Comparison of ENCODE assay signal across 22 cellular contexts in genomic region chr6:111771629-111772028, GRCh38.
DNase-seq lines count a peak whose midpoint lies in the region; ATAC-seq and TF ChIP-seq lines count a peak whose summit lies in the region.
"Had no signal": no experiment of that assay in that cellular context is flagged by ENCODE, and none has a peak within 500 bp of the region (broad histone marks: within the 10 kb centered on the region; RNA-seq: fewer than 3 reads in every experiment).

No MANE protein-coding gene starts in this region.

- H3K36me3 ChIP-seq in Karpas-422 (ENCODE audit: insufficient read depth, low read length) (peaks cover 14% of the 10 kb centered on the region; the same call in 1 of the 2 replicates), neural progenitor cell (no peaks in the 10 kb centered on the region), PC-9 (ENCODE audit: low read depth) (no peaks in the 10 kb centered on the region)
- H3K36me3 ChIP-seq: gastroesophageal sphincter, HAP-1, uterus had no signal

- intact Hi-C loops in PC-9 (cut with micrococcal nuclease; ENCODE audit: unreplicated experiment): no loop called here

- no peaks in the 10 kb centered on the region for H3K9me2 ChIP-seq in Karpas-422 (replicated peaks; ENCODE audit: insufficient read depth, low read length)
- H3K9me2 ChIP-seq in PC-9 (ENCODE audit: insufficient read depth): no peaks in the 10 kb centered on the region

- H3K9ac ChIP-seq in Karpas-422 (ENCODE audit: low read length) (no peak overlapping the region), neural progenitor cell (no peak overlapping the region)
- H3K9ac ChIP-seq: KMS-11 had no signal

- peaks cover 93% of the 10 kb centered on the region for H3K4me1 Mint-ChIP-seq in activated T-cell treated with anti-CD3 and anti-CD28 coated beads, Interleukin-2, amount 50 U/mL, for 72 hours (ENCODE audit: low read depth)
- peaks cover 77 to 87% of the 10 kb centered on the region in 2 donors for H3K4me1 Mint-ChIP-seq in effector memory CD8-positive, alpha-beta T cell (ENCODE audit: low read depth in 2 of 2)
- H3K4me1 Mint-ChIP-seq in neural progenitor cell: peaks cover 35% of the 10 kb centered on the region

- no peak overlapping the region for H3K4me3 ChIP-seq in Karpas-422 (ENCODE audit: low read length)
- H3K4me3 ChIP-seq in neural progenitor cell: no peak overlapping the region
- H3K4me3 ChIP-seq in PC-9: no peak overlapping the region
- H3K4me3 ChIP-seq: gastroesophageal sphincter, HAP-1, psoas muscle, uterus had no signal

- POLR2A ChIA-PET in PC-9 (lab: Charles Lee; ENCODE audit: unreplicated experiment): no interaction called here

- peaks cover 89% of the 10 kb centered on the region for H3K4me1 ChIP-seq in Karpas-422 (ENCODE audit: low read length)
- peaks cover 14% of the 10 kb centered on the region for H3K4me1 ChIP-seq in neural progenitor cell
- peaks cover 11% of the 10 kb centered on the region for H3K4me1 ChIP-seq in PC-9 (replicated peaks; ENCODE audit: insufficient read depth)
- H3K4me1 ChIP-seq: HAP-1, psoas muscle had no signal

- H3K27me3 Mint-ChIP-seq in activated T-cell treated with anti-CD3 and anti-CD28 coated beads, Interleukin-2, amount 50 U/mL, for 72 hours (ENCODE audit: low read depth): no peaks in the 10 kb centered on the region
- no peaks in the 10 kb centered on the region for H3K27me3 Mint-ChIP-seq in effector memory CD8-positive, alpha-beta T cell
- no peaks in the 10 kb centered on the region for H3K27me3 Mint-ChIP-seq in neural progenitor cell (ENCODE audit: insufficient read depth, low read depth)
- H3K27me3 Mint-ChIP-seq: B cell; dendritic cell treated with granulocyte-macrophage colony-stimulating factor and Interleukin-4, amounts not matched to agents 40 ng/mL and 50 ng/mL, for 4 days had no signal

- H3K27ac ChIP-seq in Karpas-422 (ENCODE audit: low read length) (peak overlapping the region; percentile 59; the same call in 1 of the 2 replicates), neural progenitor cell (no peak overlapping the region), PC-9 (no peak overlapping the region)
- H3K27ac ChIP-seq: gastroesophageal sphincter, KMS-11, psoas muscle, uterus had no signal

- CTCF ChIA-PET in PC-9 (lab: Charles Lee): no interaction called here

- no peaks in the 10 kb centered on the region for H3K27me3 ChIP-seq in Karpas-422 (ENCODE audit: low read length)
- no peaks in the 10 kb centered on the region for H3K27me3 ChIP-seq in neural progenitor cell
- H3K27me3 ChIP-seq in PC-9 (ENCODE audit: insufficient read depth, low read depth): no peaks in the 10 kb centered on the region
- H3K27me3 ChIP-seq: gastroesophageal sphincter, uterus had no signal

- H4K20me1 ChIP-seq in Karpas-422 (ENCODE audit: insufficient read depth, low read depth, low read length): no peaks in the 10 kb centered on the region
- peaks cover 11% of the 10 kb centered on the region for H4K20me1 ChIP-seq in neural progenitor cell (ENCODE audit: low read depth)
- H4K20me1 ChIP-seq in PC-9 (ENCODE audit: insufficient read depth): no peaks in the 10 kb centered on the region

- H3K27ac Mint-ChIP-seq in activated T-cell treated with anti-CD3 and anti-CD28 coated beads, Interleukin-2, amount 50 U/mL, for 72 hours: peak overlapping the region; percentile 99
- H3K27ac Mint-ChIP-seq in effector memory CD8-positive, alpha-beta T cell: peak overlapping the region; percentile 99 to 100
- peak overlapping the region; percentile 7 for H3K27ac Mint-ChIP-seq in neural progenitor cell
- H3K27ac Mint-ChIP-seq: B cell; dendritic cell treated with granulocyte-macrophage colony-stimulating factor and Interleukin-4, amounts not matched to agents 40 ng/mL and 50 ng/mL, for 4 days had no signal

- H3K9me3 Mint-ChIP-seq in activated T-cell treated with anti-CD3 and anti-CD28 coated beads, Interleukin-2, amount 50 U/mL, for 72 hours: no peaks in the 10 kb centered on the region
- H3K9me3 Mint-ChIP-seq in effector memory CD8-positive, alpha-beta T cell: no peaks in the 10 kb centered on the region
- no peaks in the 10 kb centered on the region for H3K9me3 Mint-ChIP-seq in neural progenitor cell
- H3K9me3 Mint-ChIP-seq: dendritic cell treated with granulocyte-macrophage colony-stimulating factor and Interleukin-4, amounts not matched to agents 40 ng/mL and 50 ng/mL, for 4 days had no signal

- H3K36me3 Mint-ChIP-seq in activated T-cell treated with anti-CD3 and anti-CD28 coated beads, Interleukin-2, amount 50 U/mL, for 72 hours (ENCODE audit: insufficient read depth in 2 of 2): peaks cover 11 to 27% of the 10 kb centered on the region in 2 donors
- H3K36me3 Mint-ChIP-seq in effector memory CD8-positive, alpha-beta T cell (ENCODE audit: insufficient read depth): peaks cover 32% of the 10 kb centered on the region
- H3K36me3 Mint-ChIP-seq in neural progenitor cell: peaks cover 21% of the 10 kb centered on the region

- H3K4me2 ChIP-seq in Karpas-422 (ENCODE audit: low read depth, low read length, poor library complexity, severe bottlenecking) (no peak overlapping the region), neural progenitor cell (no peak overlapping the region), PC-9 (no peak overlapping the region)
- H3K4me2 ChIP-seq: KMS-11 had no signal

- DNase-seq in activated T-cell treated with anti-CD3 and anti-CD28 coated beads, Interleukin-2, amount 50 U/mL, for 72 hours: no peak
- no peak for DNase-seq in activated T-cell treated with anti-CD3 and anti-CD28 coated beads, Interleukin-2, amount 50 U/mL, for 1 hour
- DNase-seq in Karpas-422 (no peak), neural progenitor cell (ENCODE audit: low spot score) (no peak), PC-9 (no peak)
- DNase-seq in effector memory CD8-positive, alpha-beta T cell: no peak
- DNase-seq: activated gamma-delta T cell treated with Interleukin-2 at 50 U/mL for 16 hours; aorta; Caco-2; caudate nucleus; DMS79 treated with DMSO at 0.1 percent for 48 hours; NK-92 treated with Interleukin-12 subunit alpha and Interleukin-12 subunit beta, amount 100 ng/mL, for 24 hours; psoas muscle; stimulated activated CD8-positive, alpha-beta memory T cell treated with anti-CD3 and anti-CD28 coated beads, Interleukin-4, amount 100 ng/mL, for 48 hours; uterus had no signal

- no peak overlapping the region for H2AFZ ChIP-seq in Karpas-422 (ENCODE audit: low read length)
- no peak overlapping the region for H2AFZ ChIP-seq in neural progenitor cell (replicated peaks)
- no peak overlapping the region for H2AFZ ChIP-seq in PC-9

- no peak for TF ChIP-seq CTCF in neural progenitor cell (IDR thresholded peaks at IDR 0.05)
- TF ChIP-seq CTCF in PC-9 (conservative IDR thresholded peaks at IDR 0.05): no peak

- H3F3A ChIP-seq in neural progenitor cell (ENCODE audit: low read depth) (no peaks in the 10 kb centered on the region), PC-9 (ENCODE audit: insufficient read depth, low read depth) (peaks cover 6% of the 10 kb centered on the region; the same call in 1 of the 2 replicates)

- H3K9me3 ChIP-seq in Karpas-422 (ENCODE audit: low read length) (no peaks in the 10 kb centered on the region), neural progenitor cell (ENCODE audit: low read depth) (no peaks in the 10 kb centered on the region), PC-9 (ENCODE audit: insufficient read depth, low read depth) (no peaks in the 10 kb centered on the region)
- H3K9me3 ChIP-seq: Caco-2, gastroesophageal sphincter, HAP-1, psoas muscle, uterus had no signal

- H3K4me3 Mint-ChIP-seq in activated T-cell treated with anti-CD3 and anti-CD28 coated beads, Interleukin-2, amount 50 U/mL, for 72 hours: peak overlapping the region; percentile 1 to 64
- peak overlapping the region; percentile 28 to 59 for H3K4me3 Mint-ChIP-seq in effector memory CD8-positive, alpha-beta T cell
- H3K4me3 Mint-ChIP-seq in neural progenitor cell: no peak overlapping the region
- H3K4me3 Mint-ChIP-seq: B cell; dendritic cell treated with granulocyte-macrophage colony-stimulating factor and Interleukin-4, amounts not matched to agents 40 ng/mL and 50 ng/mL, for 4 days had no signal

- BruUV-seq in PC-9 (replicated peaks; lab: Mats Ljungman, UMichigan): no TSS peak

- ATAC-seq in activated T-cell treated with anti-CD3 and anti-CD28 coated beads, Interleukin-2, amount 50 U/mL, for 72 hours (replicated peaks in 1 of 2): no peak
- no peak for ATAC-seq in effector memory CD8-positive, alpha-beta T cell (replicated peaks)
- ATAC-seq in HG02798 (IDR thresholded peaks at IDR 0.05; ENCODE audit: poor library complexity, unreplicated experiment) (no peak), GM18502 (IDR thresholded peaks at IDR 0.05; ENCODE audit: poor library complexity, unreplicated experiment) (no peak)
- ATAC-seq: gastroesophageal sphincter had no signal

- peaks cover 88% of the 10 kb centered on the region for H3K79me2 ChIP-seq in Karpas-422 (ENCODE audit: low read length)
- H3K79me2 ChIP-seq in neural progenitor cell (ENCODE audit: low read depth): no peaks in the 10 kb centered on the region
- no peaks in the 10 kb centered on the region for H3K79me2 ChIP-seq in PC-9 (ENCODE audit: low read depth)

Comparison
In these comparisons a context has a peak if more than half of its experiments do, and no peak if none do; other contexts are left out.
1. H3K27ac Mint-ChIP-seq: peak in every context shown above with its lines; median percentile 100 in effector memory CD8-positive, alpha-beta T cell; 99 in activated T-cell treated with anti-CD3 and anti-CD28 coated beads, Interleukin-2, amount 50 U/mL, for 72 hours; 7 in neural progenitor cell.